In the genomic region with DNA sequence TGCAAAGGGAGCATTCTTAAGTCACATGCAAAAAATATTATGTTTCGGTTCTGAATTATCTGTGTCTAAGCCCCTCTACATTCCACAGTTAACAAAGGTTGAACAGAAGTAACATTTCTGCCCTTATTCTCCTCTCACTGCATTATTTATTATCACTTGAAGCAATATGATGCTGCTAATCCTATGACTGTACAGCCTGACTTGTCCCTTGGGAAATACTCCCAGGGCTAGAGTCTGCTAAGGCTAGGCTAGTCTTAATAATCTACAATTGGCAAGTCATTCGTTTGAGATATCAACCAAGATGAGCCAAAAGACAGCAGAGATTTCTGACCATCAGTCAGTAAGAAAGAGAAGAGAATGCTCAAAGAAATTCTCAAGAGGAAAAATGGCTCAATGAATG, we compare ENCODE assay signal across 31 cellular contexts.
DNase-seq lines count a peak whose midpoint lies in the region; ATAC-seq and TF ChIP-seq lines count a peak whose summit lies in the region.
"Had no signal": no experiment of that assay in that cellular context is flagged by ENCODE, and none has a peak within 500 bp of the region (broad histone marks: within the 10 kb centered on the region; RNA-seq: fewer than 3 reads in every experiment).

No MANE protein-coding gene starts in this region.

- no peak overlapping the region for H3K9ac ChIP-seq in adipocyte (ENCODE audit: low read length)

- DNase-seq in A673 (ENCODE audit: low spot score) (peak; percentile 45), EH (ENCODE audit: low read depth) (peak; percentile 34), adipocyte (ENCODE audit: low read depth) (peak; percentile 42), foreskin fibroblast (peak; percentile 42 to 58), G401 (ENCODE audit: low spot score) (no peak), NCI-H2029 treated with DMSO at 0.1 percent for 48 hours (lab: John Stamatoyannopoulos, UW) (no peak)
- DNase-seq: ACHN; activated CD8-positive, alpha-beta memory T cell treated with anti-CD3 and anti-CD28 coated beads for 24 hours; activated naive CD4-positive, alpha-beta T cell treated with anti-CD3 and anti-CD28 coated beads for 36 hours; activated T-cell treated with anti-CD3 and anti-CD28 coated beads, Interleukin-2, amount 50 U/mL, for 24 hours; anterior cingulate cortex; CD4-positive, alpha-beta memory T cell; central memory CD4-positive, alpha-beta T cell; DMS79 treated with DMSO at 0.1 percent for 48 hours; dorsolateral prefrontal cortex; GOT3; Karpas-422; left lung; midbrain; NCI-H2081; ovary; right cardiac atrium; SIG-M5; stomach; T-helper 1 cell; trophoblast cell had no signal

- H3K27me3 ChIP-seq in A673 (replicated peaks; ENCODE audit: insufficient read depth, low read depth, low read length, poor library complexity) (no peaks in the 10 kb centered on the region), adipocyte (replicated peaks; ENCODE audit: control insufficient read depth, insufficient read depth, low read length) (no peaks in the 10 kb centered on the region)
- H3K27me3 ChIP-seq: left lung, ovary, stomach had no signal

- BruUV-seq in A673 (replicated peaks; lab: Mats Ljungman, UMichigan), result no TSS peak

- H3K27ac ChIP-seq in A673 (ENCODE audit: low read depth, low read length, poor library complexity, severe bottlenecking), result no peak overlapping the region
- H3K27ac ChIP-seq: dorsolateral prefrontal cortex, epithelial cell of prostate, left lung, ovary, stomach had no signal

- ATAC-seq in GM19467 (IDR thresholded peaks at IDR 0.05; ENCODE audit: unreplicated experiment) (no peak), HG03378 (IDR thresholded peaks at IDR 0.05; ENCODE audit: unreplicated experiment) (no peak)
- ATAC-seq: left lung; natural killer cell treated with Interleukin-12 subunit alpha and Interleukin-12 subunit beta and Interleukin-15 and Interleukin-18, amount 100 ng/mL, for 72 hours; Panc1; right cardiac atrium had no signal

- no peak for TF ChIP-seq CTCF in A673 (conservative IDR thresholded peaks at IDR 0.05; ENCODE audit: low read depth, low read length)
- no peak for TF ChIP-seq CTCF in foreskin fibroblast (IDR thresholded peaks at IDR 0.05; ENCODE audit: low read depth, low read length)

- intact Hi-C loops in A673 (cut with micrococcal nuclease; ENCODE audit: unreplicated experiment), result no loop called here

- CTCF ChIA-PET in A673 (lab: Charles Lee), result no interaction called here

- H3K9me3 ChIP-seq in A673 (ENCODE audit: low read depth, low read length, poor library complexity, severe bottlenecking), result no peaks in the 10 kb centered on the region
- no peaks in the 10 kb centered on the region for H3K9me3 ChIP-seq in adipocyte (ENCODE audit: control insufficient read depth, low read length)
- H3K9me3 ChIP-seq: left lung, ovary, stomach had no signal

- no peak overlapping the region for H3K4me3 ChIP-seq in A673 (ENCODE audit: low read depth, low read length, poor library complexity, severe bottlenecking)
- no peak overlapping the region for H3K4me3 ChIP-seq in adipocyte (ENCODE audit: low read length)
- no peak overlapping the region for H3K4me3 ChIP-seq in foreskin fibroblast (ENCODE audit: low read depth in 1 of 2, low read length in 2 of 2)
- H3K4me3 ChIP-seq: dorsolateral prefrontal cortex, left lung, ovary, stomach had no signal

- H3K36me3 ChIP-seq in A673 (ENCODE audit: insufficient read depth, low read length, poor library complexity, severe bottlenecking), result no peaks in the 10 kb centered on the region
- no peaks in the 10 kb centered on the region for H3K36me3 ChIP-seq in adipocyte (ENCODE audit: control insufficient read depth, insufficient read depth, low read length, severe bottlenecking)
- H3K36me3 ChIP-seq: left lung, ovary, stomach had no signal

- H3K4me1 ChIP-seq in A673 (ENCODE audit: insufficient read depth, low read length, poor library complexity, severe bottlenecking), result no peaks in the 10 kb centered on the region
- peaks cover 6% of the 10 kb centered on the region for H3K4me1 ChIP-seq in adipocyte (ENCODE audit: control insufficient read depth, insufficient read depth, low read length)
- H3K4me1 ChIP-seq: left lung, stomach had no signal

- POLR2A ChIA-PET in A673 (lab: Charles Lee; ENCODE audit: low non-redundant PET), result no interaction called here

- in situ Hi-C loops in G401 (cut with HindIII; ENCODE audit: low sequenced_read_pairs), result no loop called here

Comparison
In these comparisons a context has a peak if more than half of its experiments do, and no peak if none do; other contexts are left out.
1. DNase-seq: peak in A673 (single experiment), EH (single experiment), adipocyte (single experiment) and foreskin fibroblast (2 of 2); none in G401 (single experiment) and NCI-H2029 treated with DMSO at 0.1 percent for 48 hours (single experiment).